Comparison of ENCODE assay signal across 31 cellular contexts in genomic region chr22:38276161-38276560, GRCh38. TPM values are rescaled to one million over a fixed set of nuclear protein-coding genes. Genes with fewer than 3 reads are reported as not detected.
DNase-seq lines count a peak whose midpoint lies in the region; ATAC-seq and TF ChIP-seq lines count a peak whose summit lies in the region.
"Had no signal": no experiment of that assay in that cellular context is flagged by ENCODE, and none has a peak within 500 bp of the region (broad histone marks: within the 10 kb centered on the region; RNA-seq: fewer than 3 reads in every experiment).

No MANE protein-coding gene starts in this region.

- no peak overlapping the region for H4K8ac ChIP-seq in neuronal stem cell (ENCODE audit: low read depth, low read length)

- no peak overlapping the region for H3K18ac ChIP-seq in neuronal stem cell (ENCODE audit: low read length)

- H3K14ac ChIP-seq in neuronal stem cell (ENCODE audit: low read length) = no peak overlapping the region

- peak overlapping the region; percentile 63 for H3K4me3 Mint-ChIP-seq in CD4-positive, alpha-beta T cell
- H3K4me3 Mint-ChIP-seq: activated CD8-positive, alpha-beta memory T cell treated with anti-CD3 and anti-CD28 coated beads, Interleukin-2, amount 10 ng/mL, durations not matched to agents 7 days and 5 days; activated T-cell treated with anti-CD3 and anti-CD28 coated beads, Interleukin-2, amount 50 U/mL, for 4 hours; stimulated activated naive CD8-positive, alpha-beta T cell treated with anti-CD3 and anti-CD28 coated beads, Interleukin-15, amount 100 ng/mL, for 72 hours had no signal

- H3K4ac ChIP-seq in neuronal stem cell (ENCODE audit: low read length) = no peak overlapping the region

- peak overlapping the region; percentile 36 for H2AK5ac ChIP-seq in neuronal stem cell (ENCODE audit: low read depth, low read length)

- no peaks in the 10 kb centered on the region for H3K27me3 ChIP-seq in CD4-positive, alpha-beta T cell (ENCODE audit: control insufficient read depth, insufficient read depth, low read length)
- no peaks in the 10 kb centered on the region for H3K27me3 ChIP-seq in neuronal stem cell (ENCODE audit: control insufficient read depth in 3 of 3, insufficient read depth in 3 of 3, low read depth in 1 of 3, low read length in 3 of 3)
- H3K27me3 ChIP-seq: colonic mucosa had no signal

- ATAC-seq in CD4-positive, alpha-beta T cell (ENCODE audit: poor library complexity) = no peak
- ATAC-seq in GM19324 (IDR thresholded peaks at IDR 0.05; ENCODE audit: low FRiP score, unreplicated experiment) (peak; percentile 37), GM21528 (IDR thresholded peaks at IDR 0.05; ENCODE audit: low FRiP score, unreplicated experiment) (no peak)
- ATAC-seq: activated CD8-positive, alpha-beta memory T cell treated with anti-CD3 and anti-CD28 coated beads, Interleukin-2, amount 10 ng/mL, durations not matched to agents 7 days and 5 days; activated T-cell treated with anti-CD3 and anti-CD28 coated beads, Interleukin-2, amount 50 U/mL, for 4 hours; sciatic nerve; stimulated activated naive CD8-positive, alpha-beta T cell treated with anti-CD3 and anti-CD28 coated beads, Interleukin-15, amount 100 ng/mL, for 72 hours had no signal

- no peak overlapping the region for H3K4me2 ChIP-seq in neuronal stem cell (ENCODE audit: insufficient read depth, low read length, poor library complexity, severe bottlenecking)
- H3K4me2 ChIP-seq: SK-N-SH had no signal

- intact Hi-C loops in CD4-positive, alpha-beta T cell (cut with DNase I, micrococcal nuclease) = loop anchor here in 1 of 2 experiments (10.0 kb wide), 1 partner anchor 379 kb away; the partner anchor contains the start of genes CBY1 and FAM227A

- H3K9me3 Mint-ChIP-seq in CD4-positive, alpha-beta T cell = no peaks in the 10 kb centered on the region
- H3K9me3 Mint-ChIP-seq: activated T-cell treated with anti-CD3 and anti-CD28 coated beads, Interleukin-2, amount 50 U/mL, for 4 hours; stimulated activated naive CD8-positive, alpha-beta T cell treated with anti-CD3 and anti-CD28 coated beads, Interleukin-15, amount 100 ng/mL, for 72 hours had no signal

- peaks cover 15% of the 10 kb centered on the region in 2 donors for H3K4me1 ChIP-seq in neuronal stem cell (ENCODE audit: control insufficient read depth in 2 of 2, insufficient read depth in 1 of 2, low read depth in 1 of 2, low read length in 2 of 2)

- no peak for TF ChIP-seq CTCF in CD4-positive, alpha-beta T cell (IDR thresholded peaks at IDR 0.05)

- CTCF ChIA-PET in CD4-positive, alpha-beta T cell (lab: Charles Lee) = no interaction called here

- no peak overlapping the region for H2BK12ac ChIP-seq in neuronal stem cell (ENCODE audit: low read length)

- peaks cover 9% of the 10 kb centered on the region for H3K36me3 Mint-ChIP-seq in CD4-positive, alpha-beta T cell (ENCODE audit: low read depth)
- H3K36me3 Mint-ChIP-seq: activated CD8-positive, alpha-beta memory T cell treated with anti-CD3 and anti-CD28 coated beads, Interleukin-2, amount 10 ng/mL, durations not matched to agents 7 days and 5 days had no signal

- no peak overlapping the region for H3K27ac Mint-ChIP-seq in CD4-positive, alpha-beta T cell
- H3K27ac Mint-ChIP-seq: activated CD8-positive, alpha-beta memory T cell treated with anti-CD3 and anti-CD28 coated beads, Interleukin-2, amount 10 ng/mL, durations not matched to agents 7 days and 5 days; stimulated activated naive CD8-positive, alpha-beta T cell treated with anti-CD3 and anti-CD28 coated beads, Interleukin-15, amount 100 ng/mL, for 72 hours had no signal

- H3K9ac ChIP-seq in neuronal stem cell (ENCODE audit: low read depth, low read length, poor library complexity) = no peak overlapping the region
- H3K9ac ChIP-seq: SK-N-SH had no signal

- no peaks in the 10 kb centered on the region for H3K9me3 ChIP-seq in CD4-positive, alpha-beta T cell (ENCODE audit: control insufficient read depth, low read length)
- no peaks in the 10 kb centered on the region for H3K9me3 ChIP-seq in neuronal stem cell (replicated peaks in 1 of 2; ENCODE audit: control insufficient read depth in 2 of 2, insufficient read depth in 1 of 2, low read depth in 1 of 2, low read length in 2 of 2)
- H3K9me3 ChIP-seq: Caco-2, colonic mucosa, left ventricle myocardium inferior, prostate gland, SK-N-SH, thoracic aorta had no signal

- H2BK5ac ChIP-seq in neuronal stem cell (ENCODE audit: low read length) = no peak overlapping the region

- no peak overlapping the region for H3K4me3 ChIP-seq in neuronal stem cell (ENCODE audit: low read length in 2 of 2)
- H3K4me3 ChIP-seq: colonic mucosa, left ventricle myocardium inferior, prostate gland, thoracic aorta had no signal

- no peaks in the 10 kb centered on the region for H3K27me3 Mint-ChIP-seq in CD4-positive, alpha-beta T cell
- H3K27me3 Mint-ChIP-seq: activated CD8-positive, alpha-beta memory T cell treated with anti-CD3 and anti-CD28 coated beads, Interleukin-2, amount 10 ng/mL, durations not matched to agents 7 days and 5 days had no signal

- H3K27ac ChIP-seq in CD4-positive, alpha-beta T cell (ENCODE audit: low read depth, low read length) = no peak overlapping the region
- no peak overlapping the region for H3K27ac ChIP-seq in neuronal stem cell (replicated peaks; ENCODE audit: low read length)
- H3K27ac ChIP-seq: colonic mucosa, epithelial cell of prostate, left ventricle myocardium inferior, prostate gland, thoracic aorta had no signal

- POLR2A ChIA-PET in CD4-positive, alpha-beta T cell (lab: Charles Lee) = no interaction called here

- no peak overlapping the region for H2BK120ac ChIP-seq in neuronal stem cell (ENCODE audit: low read depth, low read length)

- no peak for DNase-seq in CD4-positive, alpha-beta T cell
- DNase-seq in RPMI8226 = peak; percentile 40
- DNase-seq in neuronal stem cell (ENCODE audit: low spot score) = no peak
- no peak for DNase-seq in germinal center (ENCODE audit: low spot score)
- DNase-seq in hippocampal formation (lab: John Stamatoyannopoulos, UW) = no peak
- DNase-seq: ACHN; activated CD8-positive, alpha-beta memory T cell treated with anti-CD3 and anti-CD28 coated beads, Interleukin-2, amount 10 ng/mL, durations not matched to agents 7 days and 5 days; activated naive CD4-positive, alpha-beta T cell; activated T-cell treated with anti-CD3 and anti-CD28 coated beads, Interleukin-2, amount 50 U/mL, for 4 hours; Caco-2; colonic mucosa; DMS53; effector CD8-positive, alpha-beta T cell; Kasumi-1; left ventricle myocardium inferior; NCI-H1092; NCI-H1694; NCI-H446 treated with DMSO at 0.1 percent for 48 hours; NCI-H82; nucleus accumbens; SK-N-SH; stimulated activated CD4-positive, alpha-beta T cell treated with anti-CD3 and anti-CD28 coated beads, Interleukin-12 subunit alpha, Interleukin-12 subunit beta, amount 100 ng/mL, for 4 hours; stimulated activated CD4-positive, alpha-beta T cell treated with anti-CD3 and anti-CD28 coated beads, Interleukin-2, amount 100 ng/mL, for 48 hours; stimulated activated naive CD8-positive, alpha-beta T cell treated with anti-CD3 and anti-CD28 coated beads, Interleukin-15, amount 100 ng/mL, for 72 hours; T-helper 2 cell had no signal

- no CpG with 5 or more reads among the region's 2 CpGs for WGBS in neuronal stem cell (ENCODE audit: extremely low coverage in 2 of 2, insufficient read length in 2 of 2, insufficient replicate concordance in 1 of 2), 2 donors

- peaks cover 24% of the 10 kb centered on the region for H3K4me1 Mint-ChIP-seq in CD4-positive, alpha-beta T cell (ENCODE audit: low read depth)

- H4K91ac ChIP-seq in neuronal stem cell (ENCODE audit: low read depth, low read length, poor library complexity) = no peak overlapping the region

- H2AFZ ChIP-seq in neuronal stem cell (ENCODE audit: low read length) = no peak overlapping the region

- H2BK15ac ChIP-seq in neuronal stem cell (ENCODE audit: low read length) = no peak overlapping the region

- H3K79me1 ChIP-seq in neuronal stem cell (ENCODE audit: low read depth, low read length) = peaks cover 8% of the 10 kb centered on the region

- H3K36me3 ChIP-seq in neuronal stem cell (replicated peaks in 1 of 2; ENCODE audit: control insufficient read depth in 2 of 2, insufficient read depth in 2 of 2, low read length in 2 of 2) = no peaks in the 10 kb centered on the region
- H3K36me3 ChIP-seq: colonic mucosa, left ventricle myocardium inferior, prostate gland, thoracic aorta had no signal

- no peak overlapping the region for H3K23ac ChIP-seq in neuronal stem cell (ENCODE audit: low read depth, low read length, poor library complexity)

RNA-seq across cellular contexts. Expression of gene TMEM184B, which starts 3.4 kb away (rescaled TPM):
- 10 to 100 TPM; 49.3 to 50.1 TPM for total RNA-seq in CD4-positive, alpha-beta T cell
- 50.9 TPM for polyA plus RNA-seq in neuronal stem cell (2013, experiment 1 of 2)
- polyA plus RNA-seq in neuronal stem cell (2013, experiment 2 of 2) = 51.3 TPM

RNA-seq across cellular contexts. Expression of gene CSNK1E, which starts 41.1 kb away (rescaled TPM):
- total RNA-seq in CD4-positive, alpha-beta T cell = 100 to 1,000 TPM; 208 to 217 TPM
- polyA plus RNA-seq in neuronal stem cell (2013, experiment 1 of 2) = 224 TPM
- 229 TPM for polyA plus RNA-seq in neuronal stem cell (2013, experiment 2 of 2)
